ENCODE assay signal across 1 cellular context in the genomic region with DNA sequence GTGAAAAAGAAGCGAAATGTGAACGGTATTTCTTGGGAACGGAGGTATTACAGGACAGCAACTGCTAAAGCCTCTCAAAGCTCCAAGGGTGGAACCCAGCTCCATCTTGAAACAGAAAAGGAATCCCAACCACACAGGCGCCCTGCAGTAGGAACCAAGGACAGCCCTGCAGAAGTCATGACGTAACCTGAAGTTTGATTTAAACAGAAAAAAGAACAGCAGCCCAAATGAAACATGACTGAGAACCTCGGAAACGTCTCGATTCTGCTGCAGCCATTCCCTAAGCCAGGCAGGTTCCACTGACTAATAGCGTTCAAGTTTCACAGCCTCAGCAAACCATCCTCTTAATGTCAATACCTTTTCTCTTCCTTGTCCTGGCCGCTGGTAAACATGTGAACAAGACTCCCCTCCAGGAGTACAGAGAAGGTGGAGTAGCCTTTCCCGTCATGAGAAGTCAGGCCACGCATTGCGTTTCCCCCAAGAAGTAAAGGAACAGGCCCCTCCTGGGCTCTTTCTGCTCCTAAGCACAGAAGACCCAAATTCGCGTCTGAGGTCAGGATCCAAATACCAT.
TF ChIP-seq lines count a peak whose summit lies in the region.

No MANE protein-coding gene starts in this region.

TF ChIP-seq in HCT116, 20 proteins besides CTCF, POLR2A, EP300 and RAD21 (continued from another document):
- TF ChIP-seq, protein P1, sequence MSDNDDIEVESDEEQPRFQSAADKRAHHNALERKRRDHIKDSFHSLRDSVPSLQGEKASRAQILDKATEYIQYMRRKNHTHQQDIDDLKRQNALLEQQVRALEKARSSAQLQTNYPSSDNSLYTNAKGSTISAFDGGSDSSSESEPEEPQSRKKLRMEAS (IDR thresholded peaks at IDR 0.05) = no peak
- TF ChIP-seq CBX3 (IDR thresholded peaks at IDR 0.05; ENCODE audit: low read depth) (no peak), JUND (IDR thresholded peaks at IDR 0.05) (no peak), ZNF274 (IDR thresholded peaks at IDR 0.05; ENCODE audit: low read depth, low read length) (no peak), SP1 (IDR thresholded peaks at IDR 0.05; ENCODE audit: low read depth) (no peak), FOSL1 (IDR thresholded peaks at IDR 0.05; ENCODE audit: low read depth) (no peak), ZFX (IDR thresholded peaks at IDR 0.05) (no peak)
- TF ChIP-seq, protein P2, sequence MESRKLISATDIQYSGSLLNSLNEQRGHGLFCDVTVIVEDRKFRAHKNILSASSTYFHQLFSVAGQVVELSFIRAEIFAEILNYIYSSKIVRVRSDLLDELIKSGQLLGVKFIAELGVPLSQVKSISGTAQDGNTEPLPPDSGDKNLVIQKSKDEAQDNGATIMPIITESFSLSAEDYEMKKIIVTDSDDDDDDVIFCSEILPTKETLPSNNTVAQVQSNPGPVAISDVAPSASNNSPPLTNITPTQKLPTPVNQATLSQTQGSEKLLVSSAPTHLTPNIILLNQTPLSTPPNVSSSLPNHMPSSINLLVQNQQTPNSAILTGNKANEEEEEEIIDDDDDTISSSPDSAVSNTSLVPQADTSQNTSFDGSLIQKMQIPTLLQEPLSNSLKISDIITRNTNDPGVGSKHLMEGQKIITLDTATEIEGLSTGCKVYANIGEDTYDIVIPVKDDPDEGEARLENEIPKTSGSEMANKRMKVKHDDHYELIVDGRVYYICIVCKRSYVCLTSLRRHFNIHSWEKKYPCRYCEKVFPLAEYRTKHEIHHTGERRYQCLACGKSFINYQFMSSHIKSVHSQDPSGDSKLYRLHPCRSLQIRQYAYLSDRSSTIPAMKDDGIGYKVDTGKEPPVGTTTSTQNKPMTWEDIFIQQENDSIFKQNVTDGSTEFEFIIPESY (IDR thresholded peaks at IDR 0.05; ENCODE audit: extremely low read depth, insufficient replicate concordance, low read length) = no peak
- TF ChIP-seq, protein P3, sequence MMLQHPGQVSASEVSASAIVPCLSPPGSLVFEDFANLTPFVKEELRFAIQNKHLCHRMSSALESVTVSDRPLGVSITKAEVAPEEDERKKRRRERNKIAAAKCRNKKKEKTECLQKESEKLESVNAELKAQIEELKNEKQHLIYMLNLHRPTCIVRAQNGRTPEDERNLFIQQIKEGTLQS (IDR thresholded peaks at IDR 0.05) = no peak
